21 cellular contexts compared by ENCODE assay signal in the genomic region with DNA sequence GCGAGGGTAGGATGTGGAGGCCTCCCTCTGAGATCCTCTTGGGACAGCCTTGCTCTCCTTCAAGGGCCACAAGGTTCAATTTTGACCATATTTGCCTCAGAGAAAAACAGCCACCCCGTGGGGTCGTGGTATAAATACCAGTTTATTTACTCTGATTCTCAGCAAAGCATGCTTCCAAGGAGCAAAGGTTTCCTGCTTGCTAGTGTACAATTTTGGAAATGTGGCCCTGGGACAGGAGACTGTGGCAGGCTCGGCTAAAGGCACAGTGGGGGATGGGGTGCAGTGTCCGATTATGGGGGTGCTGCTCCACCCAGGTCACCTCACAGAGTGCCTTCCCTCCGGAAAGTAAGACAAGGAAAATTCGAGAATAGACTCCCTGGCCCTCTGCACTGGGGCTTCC.
"Had no signal": no experiment of that assay in that cellular context is flagged by ENCODE, and none has a peak within 500 bp of the region (broad histone marks: within the 10 kb centered on the region; RNA-seq: fewer than 3 reads in every experiment).

No MANE protein-coding gene starts in this region.

- ATAC-seq: K562, SK-N-SH treated with all-trans-retinoic acid at 6 μM for 48 hours had no signal

- H3K27ac Mint-ChIP-seq: IgD-negative memory B cell had no signal

- H3K9me3 ChIP-seq: SJCRH30 had no signal

- H3K27ac ChIP-seq: KMS-11, SJCRH30 had no signal

- H3K9me3 Mint-ChIP-seq: IgD-negative memory B cell had no signal

- H3K36me3 Mint-ChIP-seq: IgD-negative memory B cell had no signal

- DNase-seq: Kasumi-1, MM.1S, NCI-H1092 treated with DMSO at 0.1 percent for 48 hours, NCI-H1436, NCI-H187, NCI-H2029, NCI-H2081 treated with DMSO at 0.1 percent for 48 hours, NCI-H2171, NCI-H226, NCI-H446, NCI-H510A, NCI-H524 treated with DMSO at 0.1 percent for 48 hours, NCI-H69, NCI-H774, RPMI8226, SHP77 treated with DMSO at 0.1 percent for 48 hours, SJCRH30 had no signal

- H3K27me3 Mint-ChIP-seq: IgD-negative memory B cell had no signal

- H3K36me3 ChIP-seq: SJCRH30 had no signal

- H3K4me3 ChIP-seq: K562, SJCRH30 had no signal

- H3K4me3 Mint-ChIP-seq: IgD-negative memory B cell had no signal
